ENCODE assay signal across 19 cellular contexts in the genomic region with DNA sequence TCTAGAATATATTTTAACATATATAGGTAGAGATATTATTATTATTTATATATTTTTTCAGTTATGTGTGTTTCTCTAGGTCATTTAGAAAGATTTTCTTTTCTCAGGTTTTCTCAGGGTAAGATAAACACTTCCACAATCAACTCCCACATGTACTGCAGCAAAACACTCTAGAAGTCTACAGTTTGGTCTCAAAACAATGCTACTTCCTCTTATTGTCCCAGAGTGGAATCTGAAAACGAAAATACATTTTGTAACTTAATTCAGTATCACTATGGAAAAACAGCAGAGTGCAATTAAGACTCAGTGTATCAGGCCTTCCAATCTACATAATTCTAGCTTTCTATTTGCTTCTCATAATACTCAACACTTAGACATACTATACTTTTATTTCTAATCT.
DNase-seq lines count a peak whose midpoint lies in the region; ATAC-seq and TF ChIP-seq lines count a peak whose summit lies in the region.
"Had no signal": no experiment of that assay in that cellular context is flagged by ENCODE, and none has a peak within 500 bp of the region (broad histone marks: within the 10 kb centered on the region; RNA-seq: fewer than 3 reads in every experiment).

No MANE protein-coding gene starts in this region.

- WGBS in stomach, 5 donors: 18 to 52% (median 34%) methylated on average over 1 of the region's 1 CpG

- intact Hi-C loops in stomach (cut with DNase I; ENCODE audit: low total_unique reads): no loop called here
- intact Hi-C loops in activated T-helper 1 cell treated with anti-CD3 and anti-CD28 coated beads, Interleukin-12 subunit alpha, Interleukin-12 subunit beta, Interleukin-2, Interleukin-4 antibody, amounts not matched to agents 30 ng/mL and 10 ng/mL and 1 ng/mL, durations not matched to agents 14 hours and 24 hours and 36 hours (cut with micrococcal nuclease): no loop called here
- intact Hi-C loops in activated CD4-positive, alpha-beta memory T cell treated with anti-CD3 and anti-CD28 coated beads for 36 hours (cut with micrococcal nuclease): no loop called here

- POLR2A ChIA-PET in activated CD4-positive, alpha-beta memory T cell treated with anti-CD3 and anti-CD28 coated beads for 36 hours (lab: Charles Lee): no interaction called here

- H3K4me1 ChIP-seq in stomach: no peaks in the 10 kb centered on the region
- H3K4me1 ChIP-seq: Caco-2 had no signal

- H3K27ac ChIP-seq in stomach: no peak overlapping the region

- peak; percentile 45 for DNase-seq in GM12865 (ENCODE audit: low read depth)
- DNase-seq in NOMO-1 treated with DMSO at 0.1 percent for 48 hours (lab: John Stamatoyannopoulos, UW; ENCODE audit: unreplicated experiment): peak; percentile 42
- DNase-seq in endothelial cell (ENCODE audit: low spot score): no peak
- DNase-seq in stomach: no peak
- no peak for DNase-seq in activated T-helper 1 cell treated with anti-CD3 and anti-CD28 coated beads, Interleukin-12 subunit alpha, Interleukin-12 subunit beta, Interleukin-2, Interleukin-4 antibody, amounts not matched to agents 30 ng/mL and 10 ng/mL and 1 ng/mL, durations not matched to agents 14 hours and 24 hours and 36 hours (ENCODE audit: low spot score)
- no peak for DNase-seq in activated CD4-positive, alpha-beta memory T cell treated with anti-CD3 and anti-CD28 coated beads for 36 hours
- DNase-seq in hypothalamus (lab: John Stamatoyannopoulos, UW): no peak
- DNase-seq: C1 segment of cervical spinal cord, Caco-2, DMS53, H7, IMR-90, NCI-H1092 treated with DMSO at 0.1 percent for 48 hours, NCI-H1694, NCI-H2107, NCI-H226, NCI-H526 treated with DMSO at 0.1 percent for 48 hours, SHP77 had no signal

- peak; percentile 65 for ATAC-seq in HG03565 (IDR thresholded peaks at IDR 0.05; ENCODE audit: unreplicated experiment)

- TF ChIP-seq CTCF in GM12865 (IDR thresholded peaks at IDR 0.05; ENCODE audit: insufficient read depth, low read depth, low read length, missing control alignments) (no peak), endothelial cell (IDR thresholded peaks at IDR 0.05; ENCODE audit: unreplicated experiment) (no peak), stomach (IDR thresholded peaks at IDR 0.05) (no peak)

- no peak overlapping the region for H3K4me3 ChIP-seq in GM12865 (ENCODE audit: low read depth, low read length)
- no peak overlapping the region for H3K4me3 ChIP-seq in stomach

- no peak overlapping the region for H3K4me3 Mint-ChIP-seq in endothelial cell (ENCODE audit: unreplicated experiment)
- H3K4me3 Mint-ChIP-seq in activated T-helper 1 cell treated with anti-CD3 and anti-CD28 coated beads, Interleukin-12 subunit alpha, Interleukin-12 subunit beta, Interleukin-2, Interleukin-4 antibody, amounts not matched to agents 30 ng/mL and 10 ng/mL and 1 ng/mL, durations not matched to agents 14 hours and 24 hours and 36 hours: no peak overlapping the region
- no peak overlapping the region for H3K4me3 Mint-ChIP-seq in activated CD4-positive, alpha-beta memory T cell treated with anti-CD3 and anti-CD28 coated beads for 36 hours

- H3K27me3 ChIP-seq in stomach: no peaks in the 10 kb centered on the region

- CTCF ChIA-PET in activated CD4-positive, alpha-beta memory T cell treated with anti-CD3 and anti-CD28 coated beads for 36 hours (lab: Charles Lee): no interaction called here

- peaks cover 1% of the 10 kb centered on the region for H3K27me3 Mint-ChIP-seq in endothelial cell (ENCODE audit: unreplicated experiment)
- H3K27me3 Mint-ChIP-seq in activated T-helper 1 cell treated with anti-CD3 and anti-CD28 coated beads, Interleukin-12 subunit alpha, Interleukin-12 subunit beta, Interleukin-2, Interleukin-4 antibody, amounts not matched to agents 30 ng/mL and 10 ng/mL and 1 ng/mL, durations not matched to agents 14 hours and 24 hours and 36 hours (ENCODE audit: insufficient read depth): no peaks in the 10 kb centered on the region
- no peaks in the 10 kb centered on the region for H3K27me3 Mint-ChIP-seq in activated CD4-positive, alpha-beta memory T cell treated with anti-CD3 and anti-CD28 coated beads for 36 hours

- peak overlapping the region; percentile 95 for H3K27ac Mint-ChIP-seq in endothelial cell (ENCODE audit: unreplicated experiment)
- no peak overlapping the region for H3K27ac Mint-ChIP-seq in activated T-helper 1 cell treated with anti-CD3 and anti-CD28 coated beads, Interleukin-12 subunit alpha, Interleukin-12 subunit beta, Interleukin-2, Interleukin-4 antibody, amounts not matched to agents 30 ng/mL and 10 ng/mL and 1 ng/mL, durations not matched to agents 14 hours and 24 hours and 36 hours
- no peak overlapping the region for H3K27ac Mint-ChIP-seq in activated CD4-positive, alpha-beta memory T cell treated with anti-CD3 and anti-CD28 coated beads for 36 hours

- TF ChIP-seq EP300 in stomach (IDR thresholded peaks at IDR 0.05): no peak

- H3K36me3 Mint-ChIP-seq in endothelial cell (ENCODE audit: low read depth, unreplicated experiment): peaks cover 3% of the 10 kb centered on the region
- H3K36me3 Mint-ChIP-seq in activated T-helper 1 cell treated with anti-CD3 and anti-CD28 coated beads, Interleukin-12 subunit alpha, Interleukin-12 subunit beta, Interleukin-2, Interleukin-4 antibody, amounts not matched to agents 30 ng/mL and 10 ng/mL and 1 ng/mL, durations not matched to agents 14 hours and 24 hours and 36 hours (ENCODE audit: low read depth): no peaks in the 10 kb centered on the region
- no peaks in the 10 kb centered on the region for H3K36me3 Mint-ChIP-seq in activated CD4-positive, alpha-beta memory T cell treated with anti-CD3 and anti-CD28 coated beads for 36 hours

- H3K36me3 ChIP-seq in stomach: no peaks in the 10 kb centered on the region

- H3K9me3 Mint-ChIP-seq in endothelial cell (ENCODE audit: unreplicated experiment): no peaks in the 10 kb centered on the region
- H3K9me3 Mint-ChIP-seq in activated T-helper 1 cell treated with anti-CD3 and anti-CD28 coated beads, Interleukin-12 subunit alpha, Interleukin-12 subunit beta, Interleukin-2, Interleukin-4 antibody, amounts not matched to agents 30 ng/mL and 10 ng/mL and 1 ng/mL, durations not matched to agents 14 hours and 24 hours and 36 hours: peaks cover 4% of the 10 kb centered on the region
- no peaks in the 10 kb centered on the region for H3K9me3 Mint-ChIP-seq in activated CD4-positive, alpha-beta memory T cell treated with anti-CD3 and anti-CD28 coated beads for 36 hours

- H3K4me1 Mint-ChIP-seq in endothelial cell (ENCODE audit: unreplicated experiment): peaks cover 15% of the 10 kb centered on the region
- no peaks in the 10 kb centered on the region for H3K4me1 Mint-ChIP-seq in activated T-helper 1 cell treated with anti-CD3 and anti-CD28 coated beads, Interleukin-12 subunit alpha, Interleukin-12 subunit beta, Interleukin-2, Interleukin-4 antibody, amounts not matched to agents 30 ng/mL and 10 ng/mL and 1 ng/mL, durations not matched to agents 14 hours and 24 hours and 36 hours (ENCODE audit: low read depth)
- no peaks in the 10 kb centered on the region for H3K4me1 Mint-ChIP-seq in activated CD4-positive, alpha-beta memory T cell treated with anti-CD3 and anti-CD28 coated beads for 36 hours (ENCODE audit: low read depth)

- no peak for TF ChIP-seq POLR2A in stomach (IDR thresholded peaks at IDR 0.05)

- H3K9me3 ChIP-seq in stomach: no peaks in the 10 kb centered on the region
- H3K9me3 ChIP-seq: Caco-2 had no signal

Comparison
In these comparisons a context has a peak if more than half of its experiments do, and no peak if none do; other contexts are left out.
1. DNase-seq: peak in GM12865 (single experiment) and NOMO-1 treated with DMSO at 0.1 percent for 48 hours (single experiment); none in endothelial cell (single experiment), stomach (single experiment), activated T-helper 1 cell treated with anti-CD3 and anti-CD28 coated beads, Interleukin-12 subunit alpha, Interleukin-12 subunit beta, Interleukin-2, Interleukin-4 antibody, amounts not matched to agents 30 ng/mL and 10 ng/mL and 1 ng/mL, durations not matched to agents 14 hours and 24 hours and 36 hours (single experiment), activated CD4-positive, alpha-beta memory T cell treated with anti-CD3 and anti-CD28 coated beads for 36 hours (single experiment) and hypothalamus (0 of 51).